ENCODE assay signal across 8 cellular contexts in the genomic region with DNA sequence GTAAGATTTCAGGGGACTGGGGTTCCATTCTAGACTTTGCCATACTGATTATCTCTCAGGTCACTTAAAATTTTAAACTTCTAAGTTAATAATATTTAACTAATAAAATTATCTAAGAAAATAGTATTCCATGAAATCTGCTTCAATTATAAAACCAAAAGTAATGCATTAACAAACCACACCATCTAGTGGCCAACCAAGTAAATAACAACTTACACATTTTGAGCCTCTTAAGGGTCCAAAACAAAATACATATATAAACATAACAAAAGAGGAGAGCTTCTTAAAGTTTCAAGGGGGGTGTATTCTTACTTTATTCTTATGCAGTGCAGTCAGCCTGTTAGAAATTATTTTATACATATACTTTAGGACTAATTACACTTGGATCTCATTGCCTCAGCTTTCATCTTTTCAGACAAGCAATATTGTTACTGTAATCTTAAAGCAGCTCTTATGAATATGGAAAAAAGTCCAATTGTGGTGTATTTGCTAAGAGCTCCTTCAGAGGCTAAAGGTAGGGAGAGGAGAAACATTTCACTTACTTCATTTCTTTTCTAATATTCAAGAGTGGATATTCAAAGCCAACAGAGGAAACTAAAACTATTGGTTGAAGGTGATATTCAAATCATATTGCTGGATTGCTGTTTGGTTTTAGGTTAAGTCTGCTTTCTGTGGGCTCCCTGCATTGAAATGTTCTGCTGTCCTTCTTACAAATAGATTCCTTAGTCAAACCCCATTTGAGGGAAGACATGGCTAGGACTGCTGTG.
DNase-seq lines count a peak whose midpoint lies in the region; ATAC-seq and TF ChIP-seq lines count a peak whose summit lies in the region.

No MANE protein-coding gene starts in this region.

- H3K9me3 Mint-ChIP-seq in CD4-positive, alpha-beta memory T cell: no peaks in the 10 kb centered on the region
- H3K9me3 Mint-ChIP-seq in effector memory CD8-positive, alpha-beta T cell: no peaks in the 10 kb centered on the region

- H3K4me3 Mint-ChIP-seq in CD4-positive, alpha-beta memory T cell: no peak overlapping the region
- no peak overlapping the region for H3K4me3 Mint-ChIP-seq in effector memory CD8-positive, alpha-beta T cell

- TF ChIP-seq CTCF in OCI-LY3 (IDR thresholded peaks at IDR 0.05; ENCODE audit: low read depth, low read length) (peak; percentile 37), neural cell (IDR thresholded peaks at IDR 0.05; ENCODE audit: poor library complexity, severe bottlenecking) (peak; percentile 65), brain microvascular endothelial cell (IDR thresholded peaks at IDR 0.05; ENCODE audit: low read depth, low read length, missing control alignments) (no peak)

- peaks cover 0 to 11% (median 6%) of the 10 kb centered on the region in 4 donors for H3K4me1 Mint-ChIP-seq in CD4-positive, alpha-beta memory T cell
- peaks cover 4% of the 10 kb centered on the region in 2 donors for H3K4me1 Mint-ChIP-seq in effector memory CD8-positive, alpha-beta T cell (ENCODE audit: low read depth in 2 of 2)

- no peaks in the 10 kb centered on the region for H3K27me3 ChIP-seq in CD4-positive, alpha-beta memory T cell (ENCODE audit: insufficient read depth, low read length)
- H3K27me3 ChIP-seq in OCI-LY3 (ENCODE audit: low read depth, low read length): no peaks in the 10 kb centered on the region
- no peaks in the 10 kb centered on the region for H3K27me3 ChIP-seq in neural cell (ENCODE audit: insufficient read depth, low read depth, low read length)
- no peaks in the 10 kb centered on the region for H3K27me3 ChIP-seq in brain microvascular endothelial cell (replicated peaks)
- H3K27me3 ChIP-seq in MG63: no peaks in the 10 kb centered on the region

- H3F3A ChIP-seq in neural cell (ENCODE audit: insufficient read depth, low read length, poor library complexity, severe bottlenecking): no peaks in the 10 kb centered on the region

- in situ Hi-C loops in brain microvascular endothelial cell (cut with HindIII; ENCODE audit: low pct_ligation_motif_present, low sequenced_read_pairs): no loop called here

- POLR2A ChIA-PET in CD4-positive, alpha-beta memory T cell (lab: Charles Lee; ENCODE audit: partially characterized antibody): no interaction called here

- ATAC-seq in GM18873 (IDR thresholded peaks at IDR 0.05; ENCODE audit: low FRiP score, unreplicated experiment) (peak; percentile 16), HG03095 (IDR thresholded peaks at IDR 0.05; ENCODE audit: unreplicated experiment) (peak; percentile 28)
- ATAC-seq in effector memory CD8-positive, alpha-beta T cell (replicated peaks): peak; percentile 62

- no peaks in the 10 kb centered on the region for H3K79me2 ChIP-seq in OCI-LY3 (ENCODE audit: low read length)
- H3K79me2 ChIP-seq in neural cell (replicated peaks; ENCODE audit: insufficient read depth, low read length): no peaks in the 10 kb centered on the region

- no peaks in the 10 kb centered on the region for H3K36me3 ChIP-seq in CD4-positive, alpha-beta memory T cell (ENCODE audit: insufficient read depth, low read length)
- no peaks in the 10 kb centered on the region for H3K36me3 ChIP-seq in OCI-LY3 (replicated peaks; ENCODE audit: low read depth, low read length)
- H3K36me3 ChIP-seq in neural cell (ENCODE audit: insufficient read depth, low read length): no peaks in the 10 kb centered on the region
- peaks cover 3% of the 10 kb centered on the region for H3K36me3 ChIP-seq in brain microvascular endothelial cell (replicated peaks)
- H3K36me3 ChIP-seq in MG63: no peaks in the 10 kb centered on the region; the same call in 1 of the 2 replicates

- no peaks in the 10 kb centered on the region for H3K27me3 Mint-ChIP-seq in CD4-positive, alpha-beta memory T cell
- H3K27me3 Mint-ChIP-seq in effector memory CD8-positive, alpha-beta T cell: no peaks in the 10 kb centered on the region

- H3K9ac ChIP-seq in OCI-LY3 (ENCODE audit: low read length): no peak overlapping the region
- H3K9ac ChIP-seq in neural cell (ENCODE audit: low read length): no peak overlapping the region

- H3K27ac Mint-ChIP-seq in CD4-positive, alpha-beta memory T cell: peak overlapping the region; percentile 14 to 84 (median 37)
- peak overlapping the region; percentile 57 to 60 for H3K27ac Mint-ChIP-seq in effector memory CD8-positive, alpha-beta T cell

- no peak overlapping the region for H3K27ac ChIP-seq in CD4-positive, alpha-beta memory T cell (ENCODE audit: low read depth, low read length)
- H3K27ac ChIP-seq in OCI-LY3 (ENCODE audit: low read length): no peak overlapping the region
- no peak overlapping the region for H3K27ac ChIP-seq in neural cell (ENCODE audit: low read length)
- H3K27ac ChIP-seq in brain microvascular endothelial cell: no peak overlapping the region

- H2AFZ ChIP-seq in OCI-LY3 (ENCODE audit: low read depth, low read length): no peak overlapping the region
- no peak overlapping the region for H2AFZ ChIP-seq in neural cell (ENCODE audit: low read depth, low read length)

- no peak for TF ChIP-seq EP300 in neural cell (conservative IDR thresholded peaks at IDR 0.05; ENCODE audit: poor library complexity, severe bottlenecking)

- intact Hi-C loops in CD4-positive, alpha-beta memory T cell (cut with micrococcal nuclease): loop anchor here (1.0 to 5.0 kb wide), 2 partner anchors 562 to 662 kb away; no protein-coding TSS in a partner anchor

- H3K4me1 ChIP-seq in CD4-positive, alpha-beta memory T cell (ENCODE audit: insufficient read depth, low read length): no peaks in the 10 kb centered on the region
- peaks cover 4% of the 10 kb centered on the region; the same call in 1 of the 2 replicates for H3K4me1 ChIP-seq in OCI-LY3 (ENCODE audit: low read length)

- H3K9me3 ChIP-seq in CD4-positive, alpha-beta memory T cell (ENCODE audit: control insufficient read depth in 1 of 2, low read length in 2 of 2): no peaks in the 10 kb centered on the region
- no peaks in the 10 kb centered on the region for H3K9me3 ChIP-seq in OCI-LY3 (ENCODE audit: insufficient read depth, low read length)
- H3K9me3 ChIP-seq in neural cell (ENCODE audit: low read length): no peaks in the 10 kb centered on the region
- no peaks in the 10 kb centered on the region for H3K9me3 ChIP-seq in MG63

- CTCF ChIA-PET in CD4-positive, alpha-beta memory T cell (lab: Charles Lee; ENCODE audit: partially characterized antibody): interaction anchor here (1.0 to 2.3 kb wide), 10 partner anchors 8 to 796 kb away, joined by 3 to 10 read pairs (median 5); no protein-coding TSS in a partner anchor

- no peaks in the 10 kb centered on the region for H3K9me2 ChIP-seq in neural cell (ENCODE audit: insufficient read depth, low read length)

- peak; percentile 67 for TF ChIP-seq RAD21 in neural cell (conservative IDR thresholded peaks at IDR 0.05)

- H3K4me3 ChIP-seq in CD4-positive, alpha-beta memory T cell (ENCODE audit: low read length in 2 of 2): no peak overlapping the region
- H3K4me3 ChIP-seq in OCI-LY3 (ENCODE audit: low read length): no peak overlapping the region
- H3K4me3 ChIP-seq in neural cell (ENCODE audit: low read length): no peak overlapping the region
- no peak overlapping the region for H3K4me3 ChIP-seq in brain microvascular endothelial cell (ENCODE audit: low read depth, low read length)
- no peak overlapping the region for H3K4me3 ChIP-seq in MG63

- peaks cover 10 to 15% of the 10 kb centered on the region in 2 donors for H3K36me3 Mint-ChIP-seq in CD4-positive, alpha-beta memory T cell
- peaks cover 3% of the 10 kb centered on the region for H3K36me3 Mint-ChIP-seq in effector memory CD8-positive, alpha-beta T cell (ENCODE audit: insufficient read depth)

- no peaks in the 10 kb centered on the region for H4K20me1 ChIP-seq in OCI-LY3 (ENCODE audit: insufficient read depth, low read length)
- H4K20me1 ChIP-seq in neural cell (ENCODE audit: insufficient read depth): no peaks in the 10 kb centered on the region

- no peak overlapping the region for H3K4me2 ChIP-seq in OCI-LY3 (ENCODE audit: low read length)
- no peak overlapping the region for H3K4me2 ChIP-seq in neural cell (ENCODE audit: low read length)

- peak in 4 of 5 donors; percentile 9 to 36 (median 16) for DNase-seq in CD4-positive, alpha-beta memory T cell
- DNase-seq in effector memory CD8-positive, alpha-beta T cell: peak in 1 of 3 experiments; percentile 1
- DNase-seq in brain microvascular endothelial cell (no peak), MG63 (no peak)

TF ChIP-seq in neural cell, 6 proteins besides CTCF, POLR2A, EP300 and RAD21:
- no peak for TF ChIP-seq EZH2 (IDR thresholded peaks at IDR 0.05; ENCODE audit: borderline replicate concordance, insufficient read depth, low read length, poor library complexity, severe bottlenecking)
- TF ChIP-seq SMC3 (conservative IDR thresholded peaks at IDR 0.05; ENCODE audit: poor library complexity): peak; percentile 67

Comparison
In these comparisons a context has a peak if more than half of its experiments do, and no peak if none do; other contexts are left out.
1. DNase-seq: peak in CD4-positive, alpha-beta memory T cell (4 of 5); none in brain microvascular endothelial cell (single experiment) and MG63 (single experiment).
2. Peak in every context shown above with its lines, with median percentiles within 50 percentile points of each other: ATAC-seq.